11 cellular contexts compared by ENCODE assay signal in the genomic region with DNA sequence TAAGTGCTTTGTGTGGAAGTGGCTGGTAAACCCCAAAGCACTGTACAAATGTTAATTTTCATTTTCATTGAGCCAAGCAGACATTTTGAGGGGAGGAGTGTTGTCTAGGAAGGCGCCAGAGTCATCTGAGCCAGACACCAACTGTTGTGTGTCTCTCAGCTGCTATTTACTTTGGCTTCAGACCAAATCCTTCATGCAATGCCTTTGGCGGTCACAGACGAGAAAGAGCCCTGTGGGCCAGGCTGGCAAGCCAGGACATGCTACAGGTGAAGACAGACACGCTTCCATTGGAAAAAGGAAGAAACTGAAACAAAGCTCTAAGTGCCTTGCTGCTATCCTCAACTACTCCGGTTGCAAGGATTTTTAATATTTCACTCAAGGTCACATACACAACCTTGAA.
DNase-seq lines count a peak whose midpoint lies in the region; ATAC-seq, FAIRE-seq and TF ChIP-seq lines count a peak whose summit lies in the region.
"Had no signal": no experiment of that assay in that cellular context is flagged by ENCODE, and none has a peak within 500 bp of the region (broad histone marks: within the 10 kb centered on the region; RNA-seq: fewer than 3 reads in every experiment).

No MANE protein-coding gene starts in this region.

- no peak for FAIRE-seq in frontal cortex (lab: Jason Lieb, UNC)

- no peak for ATAC-seq in GM18505 (IDR thresholded peaks at IDR 0.05; ENCODE audit: unreplicated experiment)
- ATAC-seq: Panc1 had no signal

- in situ Hi-C loops in GM13977 (cut with MboI; ENCODE audit: low pct_unique_long_range_greater_than_20kb, low sequenced_read_pairs, unreplicated experiment), result no loop called here

- DNase-seq in D341Med (ENCODE audit: low spot score) (peak; percentile 48), NCI-H146 (lab: John Stamatoyannopoulos, UW) (peak; percentile 94), lung microvascular endothelial cell (ENCODE audit: low read depth in 2 of 2) (peak; percentile 25 to 62), GM13977 (ENCODE audit: low spot score) (no peak), NK-92 (lab: John Stamatoyannopoulos, UW; ENCODE audit: unreplicated experiment) (no peak), frontal cortex (ENCODE audit: low spot score in 2 of 2) (no peak)
- DNase-seq: activated CD4-positive, alpha-beta T cell treated with anti-CD3 and anti-CD28 coated beads for 4 hours; nucleus accumbens had no signal

- TF ChIP-seq CTCF in GM13977 (IDR thresholded peaks at IDR 0.05; ENCODE audit: extremely low read depth, insufficient read depth, missing control alignments), result no peak

- no peak for TF ChIP-seq POLR2A in GM18505 (IDR thresholded peaks at IDR 0.05; ENCODE audit: borderline replicate concordance, extremely low read depth, insufficient read depth, insufficient read length)

TF ChIP-seq in PFSK-1, 5 proteins besides CTCF, POLR2A, EP300 and RAD21:
- TF ChIP-seq TAF1 (IDR thresholded peaks at IDR 0.05; ENCODE audit: borderline replicate concordance, insufficient read depth, low read length) (no peak), FOXP2 (optimal IDR thresholded peaks at IDR 0.05; ENCODE audit: borderline replicate concordance, extremely low read depth, extremely low read length, insufficient read depth) (peak; percentile 62), POLR2AphosphoS5 (IDR thresholded peaks at IDR 0.05; ENCODE audit: low read depth, low read length) (no peak), REST (IDR thresholded peaks at IDR 0.05; ENCODE audit: insufficient read depth in 1 of 2, low read depth in 2 of 2, low read length in 2 of 2) (no peak), SIN3A (IDR thresholded peaks at IDR 0.05; ENCODE audit: borderline replicate concordance, insufficient read depth, low read length) (no peak)

Comparison
In these comparisons a context has a peak if more than half of its experiments do, and no peak if none do; other contexts are left out.
1. DNase-seq: peak in D341Med (single experiment), NCI-H146 (single experiment) and lung microvascular endothelial cell (2 of 2); none in GM13977 (single experiment), NK-92 (single experiment) and frontal cortex (0 of 2).